In genomic region chr17:56798916-56799315, GRCh38 we compare ENCODE assay signal across 2 cellular contexts.
TF ChIP-seq lines count a peak whose summit lies in the region.

No MANE protein-coding gene starts in this region.

TF ChIP-seq in HCT116, 20 proteins besides CTCF, POLR2A, EP300 and RAD21:
- TF ChIP-seq REST (IDR thresholded peaks at IDR 0.05; ENCODE audit: low read depth) = no peak
- no peak for TF ChIP-seq EZH2 (IDR thresholded peaks at IDR 0.05)
- TF ChIP-seq, protein P1, sequence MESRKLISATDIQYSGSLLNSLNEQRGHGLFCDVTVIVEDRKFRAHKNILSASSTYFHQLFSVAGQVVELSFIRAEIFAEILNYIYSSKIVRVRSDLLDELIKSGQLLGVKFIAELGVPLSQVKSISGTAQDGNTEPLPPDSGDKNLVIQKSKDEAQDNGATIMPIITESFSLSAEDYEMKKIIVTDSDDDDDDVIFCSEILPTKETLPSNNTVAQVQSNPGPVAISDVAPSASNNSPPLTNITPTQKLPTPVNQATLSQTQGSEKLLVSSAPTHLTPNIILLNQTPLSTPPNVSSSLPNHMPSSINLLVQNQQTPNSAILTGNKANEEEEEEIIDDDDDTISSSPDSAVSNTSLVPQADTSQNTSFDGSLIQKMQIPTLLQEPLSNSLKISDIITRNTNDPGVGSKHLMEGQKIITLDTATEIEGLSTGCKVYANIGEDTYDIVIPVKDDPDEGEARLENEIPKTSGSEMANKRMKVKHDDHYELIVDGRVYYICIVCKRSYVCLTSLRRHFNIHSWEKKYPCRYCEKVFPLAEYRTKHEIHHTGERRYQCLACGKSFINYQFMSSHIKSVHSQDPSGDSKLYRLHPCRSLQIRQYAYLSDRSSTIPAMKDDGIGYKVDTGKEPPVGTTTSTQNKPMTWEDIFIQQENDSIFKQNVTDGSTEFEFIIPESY (IDR thresholded peaks at IDR 0.05; ENCODE audit: extremely low read depth, insufficient replicate concordance, low read length) = no peak
- no peak for TF ChIP-seq SRF (IDR thresholded peaks at IDR 0.05; ENCODE audit: low read depth)
- TF ChIP-seq SIN3A (IDR thresholded peaks at IDR 0.05; ENCODE audit: low read depth) = no peak
- no peak for TF ChIP-seq CEBPB (IDR thresholded peaks at IDR 0.05; ENCODE audit: low read depth)
- TF ChIP-seq FOSL1 (IDR thresholded peaks at IDR 0.05; ENCODE audit: low read depth) = no peak

TF ChIP-seq in GM12878, 131 proteins besides CTCF, POLR2A, EP300 and RAD21:
- TF ChIP-seq SIX5 (IDR thresholded peaks at IDR 0.05; ENCODE audit: low read depth, low read length, severe bottlenecking) (no peak), ZNF24 (IDR thresholded peaks at IDR 0.05) (no peak), RFX5 (IDR thresholded peaks at IDR 0.05; ENCODE audit: low read depth, low read length) (no peak), MYC (IDR thresholded peaks at IDR 0.05; ENCODE audit: insufficient read depth, insufficient read length, insufficient replicate concordance, low read length, severe bottlenecking) (no peak), SREBF2 (IDR thresholded peaks at IDR 0.05; ENCODE audit: low read length) (no peak), SMAD5 (IDR thresholded peaks at IDR 0.05; ENCODE audit: low read depth) (no peak), YY1 (IDR thresholded peaks at IDR 0.05; ENCODE audit: low read depth, low read length) (no peak), ASH2L (IDR thresholded peaks at IDR 0.05; ENCODE audit: borderline replicate concordance, low read depth) (no peak), SIN3A (IDR thresholded peaks at IDR 0.05; ENCODE audit: low read depth, low read length) (no peak), BHLHE40 (IDR thresholded peaks at IDR 0.05; ENCODE audit: borderline replicate concordance in 1 of 2, low read depth in 2 of 2, low read length in 1 of 2) (no peak)
- TF ChIP-seq, protein P1 (IDR thresholded peaks at IDR 0.05) = no peak
